In genomic region chr3:114214542-114215341, GRCh38 we compare ENCODE assay signal across 8 cellular contexts. TPM values are rescaled to one million over a fixed set of nuclear protein-coding genes. Genes with fewer than 3 reads are reported as not detected.
DNase-seq lines count a peak whose midpoint lies in the region; ATAC-seq and TF ChIP-seq lines count a peak whose summit lies in the region.

No MANE protein-coding gene starts in this region.

- DNase-seq in AG10803 (ENCODE audit: low read depth), result no peak
- DNase-seq in T-helper 22 cell (ENCODE audit: low read depth), result peak; percentile 46
- peak; percentile 39 for DNase-seq in iPS-NIHi11 (ENCODE audit: low spot score)
- DNase-seq in DMS 273 (lab: John Stamatoyannopoulos, UW; ENCODE audit: unreplicated experiment), result no peak
- DNase-seq in DMS114 treated with DMSO at 0.1 percent for 48 hours (lab: John Stamatoyannopoulos, UW; ENCODE audit: unreplicated experiment), result no peak
- no peak for DNase-seq in A172 (ENCODE audit: low spot score)
- DNase-seq in right atrium auricular region (ENCODE audit: low spot score), result no peak

- TF ChIP-seq CTCF in AG10803 (conservative IDR thresholded peaks at IDR 0.05; ENCODE audit: low read length), result no peak
- TF ChIP-seq CTCF in right atrium auricular region (IDR thresholded peaks at IDR 0.05), result no peak

- H3K27me3 ChIP-seq in right atrium auricular region, result no peaks in the 10 kb centered on the region

- ATAC-seq in GM21367 (IDR thresholded peaks at IDR 0.05; ENCODE audit: unreplicated experiment), result peak; percentile 24

- no peak overlapping the region for H3K27ac ChIP-seq in right atrium auricular region

- H3K9me3 ChIP-seq in right atrium auricular region, result no peaks in the 10 kb centered on the region

- no peaks in the 10 kb centered on the region for H3K36me3 ChIP-seq in right atrium auricular region

- peaks cover 0 to 13% of the 10 kb centered on the region in 2 donors for H3K4me1 ChIP-seq in right atrium auricular region

- H3K4me3 ChIP-seq in AG10803 (ENCODE audit: low read length) (peak overlapping the region; percentile 49), right atrium auricular region (no peak overlapping the region)

RNA-seq across cellular contexts. Expression of gene ZNF80, which starts 22.6 kb away (rescaled TPM):
- total RNA-seq in A172 (2014; rRNA removed; shearing (Covaris generic)), result not detected in 2 replicates
- total RNA-seq in right atrium auricular region, result not detected

RNA-seq across cellular contexts. Expression of gene DRD3, which starts 35.9 kb away (rescaled TPM):
- total RNA-seq in A172 (2014; rRNA removed; shearing (Covaris generic)), result not detected in 2 replicates
- total RNA-seq in right atrium auricular region, result not detected

Comparison
In these comparisons a context has a peak if more than half of its experiments do, and no peak if none do; other contexts are left out.
1. DNase-seq: peak in T-helper 22 cell (single experiment) and iPS-NIHi11 (single experiment); none in AG10803 (single experiment), DMS 273 (single experiment), DMS114 treated with DMSO at 0.1 percent for 48 hours (single experiment), A172 (single experiment) and right atrium auricular region (single experiment).